ENCODE assay signal across 1 cellular context in genomic region chr2:240886678-240887574, GRCh38.
TF ChIP-seq lines count a peak whose summit lies in the region.

No MANE protein-coding gene starts in this region.

TF ChIP-seq in GM23338, 12 proteins besides CTCF, POLR2A, EP300 and RAD21:
- TF ChIP-seq, protein P1, sequence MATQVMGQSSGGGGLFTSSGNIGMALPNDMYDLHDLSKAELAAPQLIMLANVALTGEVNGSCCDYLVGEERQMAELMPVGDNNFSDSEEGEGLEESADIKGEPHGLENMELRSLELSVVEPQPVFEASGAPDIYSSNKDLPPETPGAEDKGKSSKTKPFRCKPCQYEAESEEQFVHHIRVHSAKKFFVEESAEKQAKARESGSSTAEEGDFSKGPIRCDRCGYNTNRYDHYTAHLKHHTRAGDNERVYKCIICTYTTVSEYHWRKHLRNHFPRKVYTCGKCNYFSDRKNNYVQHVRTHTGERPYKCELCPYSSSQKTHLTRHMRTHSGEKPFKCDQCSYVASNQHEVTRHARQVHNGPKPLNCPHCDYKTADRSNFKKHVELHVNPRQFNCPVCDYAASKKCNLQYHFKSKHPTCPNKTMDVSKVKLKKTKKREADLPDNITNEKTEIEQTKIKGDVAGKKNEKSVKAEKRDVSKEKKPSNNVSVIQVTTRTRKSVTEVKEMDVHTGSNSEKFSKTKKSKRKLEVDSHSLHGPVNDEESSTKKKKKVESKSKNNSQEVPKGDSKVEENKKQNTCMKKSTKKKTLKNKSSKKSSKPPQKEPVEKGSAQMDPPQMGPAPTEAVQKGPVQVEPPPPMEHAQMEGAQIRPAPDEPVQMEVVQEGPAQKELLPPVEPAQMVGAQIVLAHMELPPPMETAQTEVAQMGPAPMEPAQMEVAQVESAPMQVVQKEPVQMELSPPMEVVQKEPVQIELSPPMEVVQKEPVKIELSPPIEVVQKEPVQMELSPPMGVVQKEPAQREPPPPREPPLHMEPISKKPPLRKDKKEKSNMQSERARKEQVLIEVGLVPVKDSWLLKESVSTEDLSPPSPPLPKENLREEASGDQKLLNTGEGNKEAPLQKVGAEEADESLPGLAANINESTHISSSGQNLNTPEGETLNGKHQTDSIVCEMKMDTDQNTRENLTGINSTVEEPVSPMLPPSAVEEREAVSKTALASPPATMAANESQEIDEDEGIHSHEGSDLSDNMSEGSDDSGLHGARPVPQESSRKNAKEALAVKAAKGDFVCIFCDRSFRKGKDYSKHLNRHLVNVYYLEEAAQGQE (IDR thresholded peaks at IDR 0.05; ENCODE audit: unreplicated experiment), result no peak
- TF ChIP-seq EZH2 (IDR thresholded peaks at IDR 0.05; ENCODE audit: low read depth, unreplicated experiment) (no peak), EZH2phosphoT487 (IDR thresholded peaks at IDR 0.05; ENCODE audit: unreplicated experiment) (no peak), ZNF114 (CRISPR knock-in tag; IDR thresholded peaks at IDR 0.05) (no peak), NANOG (IDR thresholded peaks at IDR 0.05; ENCODE audit: borderline replicate concordance) (no peak), ZNF331 (CRISPR knock-in tag; IDR thresholded peaks at IDR 0.05; ENCODE audit: low read depth) (no peak), CREB1 (CRISPR knock-in tag; IDR thresholded peaks at IDR 0.05; ENCODE audit: low read depth) (no peak)
- TF ChIP-seq, protein P2, sequence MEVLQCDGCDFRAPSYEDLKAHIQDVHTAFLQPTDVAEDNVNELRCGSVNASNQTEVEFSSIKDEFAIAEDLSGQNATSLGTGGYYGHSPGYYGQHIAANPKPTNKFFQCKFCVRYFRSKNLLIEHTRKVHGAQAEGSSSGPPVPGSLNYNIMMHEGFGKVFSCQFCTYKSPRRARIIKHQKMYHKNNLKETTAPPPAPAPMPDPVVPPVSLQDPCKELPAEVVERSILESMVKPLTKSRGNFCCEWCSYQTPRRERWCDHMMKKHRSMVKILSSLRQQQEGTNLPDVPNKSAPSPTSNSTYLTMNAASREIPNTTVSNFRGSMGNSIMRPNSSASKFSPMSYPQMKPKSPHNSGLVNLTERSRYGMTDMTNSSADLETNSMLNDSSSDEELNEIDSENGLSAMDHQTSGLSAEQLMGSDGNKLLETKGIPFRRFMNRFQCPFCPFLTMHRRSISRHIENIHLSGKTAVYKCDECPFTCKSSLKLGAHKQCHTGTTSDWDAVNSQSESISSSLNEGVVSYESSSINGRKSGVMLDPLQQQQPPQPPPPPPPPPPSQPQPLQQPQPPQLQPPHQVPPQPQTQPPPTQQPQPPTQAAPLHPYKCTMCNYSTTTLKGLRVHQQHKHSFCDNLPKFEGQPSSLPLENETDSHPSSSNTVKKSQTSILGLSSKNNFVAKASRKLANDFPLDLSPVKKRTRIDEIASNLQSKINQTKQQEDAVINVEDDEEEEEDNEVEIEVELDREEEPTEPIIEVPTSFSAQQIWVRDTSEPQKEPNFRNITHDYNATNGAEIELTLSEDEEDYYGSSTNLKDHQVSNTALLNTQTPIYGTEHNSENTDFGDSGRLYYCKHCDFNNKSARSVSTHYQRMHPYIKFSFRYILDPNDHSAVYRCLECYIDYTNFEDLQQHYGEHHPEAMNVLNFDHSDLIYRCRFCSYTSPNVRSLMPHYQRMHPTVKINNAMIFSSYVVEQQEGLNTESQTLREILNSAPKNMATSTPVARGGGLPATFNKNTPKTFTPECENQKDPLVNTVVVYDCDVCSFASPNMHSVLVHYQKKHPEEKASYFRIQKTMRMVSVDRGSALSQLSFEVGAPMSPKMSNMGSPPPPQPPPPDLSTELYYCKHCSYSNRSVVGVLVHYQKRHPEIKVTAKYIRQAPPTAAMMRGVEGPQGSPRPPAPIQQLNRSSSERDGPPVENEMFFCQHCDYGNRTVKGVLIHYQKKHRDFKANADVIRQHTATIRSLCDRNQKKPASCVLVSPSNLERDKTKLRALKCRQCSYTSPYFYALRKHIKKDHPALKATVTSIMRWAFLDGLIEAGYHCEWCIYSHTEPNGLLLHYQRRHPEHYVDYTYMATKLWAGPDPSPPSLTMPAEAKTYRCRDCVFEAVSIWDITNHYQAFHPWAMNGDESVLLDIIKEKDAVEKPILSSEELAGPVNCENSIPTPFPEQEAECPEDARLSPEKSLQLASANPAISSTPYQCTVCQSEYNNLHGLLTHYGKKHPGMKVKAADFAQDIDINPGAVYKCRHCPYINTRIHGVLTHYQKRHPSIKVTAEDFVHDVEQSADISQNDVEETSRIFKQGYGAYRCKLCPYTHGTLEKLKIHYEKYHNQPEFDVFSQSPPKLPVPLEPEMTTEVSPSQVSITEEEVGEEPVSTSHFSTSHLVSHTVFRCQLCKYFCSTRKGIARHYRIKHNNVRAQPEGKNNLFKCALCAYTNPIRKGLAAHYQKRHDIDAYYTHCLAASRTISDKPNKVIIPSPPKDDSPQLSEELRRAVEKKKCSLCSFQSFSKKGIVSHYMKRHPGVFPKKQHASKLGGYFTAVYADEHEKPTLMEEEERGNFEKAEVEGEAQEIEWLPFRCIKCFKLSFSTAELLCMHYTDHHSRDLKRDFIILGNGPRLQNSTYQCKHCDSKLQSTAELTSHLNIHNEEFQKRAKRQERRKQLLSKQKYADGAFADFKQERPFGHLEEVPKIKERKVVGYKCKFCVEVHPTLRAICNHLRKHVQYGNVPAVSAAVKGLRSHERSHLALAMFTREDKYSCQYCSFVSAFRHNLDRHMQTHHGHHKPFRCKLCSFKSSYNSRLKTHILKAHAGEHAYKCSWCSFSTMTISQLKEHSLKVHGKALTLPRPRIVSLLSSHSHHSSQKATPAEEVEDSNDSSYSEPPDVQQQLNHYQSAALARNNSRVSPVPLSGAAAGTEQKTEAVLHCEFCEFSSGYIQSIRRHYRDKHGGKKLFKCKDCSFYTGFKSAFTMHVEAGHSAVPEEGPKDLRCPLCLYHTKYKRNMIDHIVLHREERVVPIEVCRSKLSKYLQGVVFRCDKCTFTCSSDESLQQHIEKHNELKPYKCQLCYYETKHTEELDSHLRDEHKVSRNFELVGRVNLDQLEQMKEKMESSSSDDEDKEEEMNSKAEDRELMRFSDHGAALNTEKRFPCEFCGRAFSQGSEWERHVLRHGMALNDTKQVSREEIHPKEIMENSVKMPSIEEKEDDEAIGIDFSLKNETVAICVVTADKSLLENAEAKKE (CRISPR knock-in tag; IDR thresholded peaks at IDR 0.05), result no peak
